ENCODE assay signal across 31 cellular contexts in the genomic region with DNA sequence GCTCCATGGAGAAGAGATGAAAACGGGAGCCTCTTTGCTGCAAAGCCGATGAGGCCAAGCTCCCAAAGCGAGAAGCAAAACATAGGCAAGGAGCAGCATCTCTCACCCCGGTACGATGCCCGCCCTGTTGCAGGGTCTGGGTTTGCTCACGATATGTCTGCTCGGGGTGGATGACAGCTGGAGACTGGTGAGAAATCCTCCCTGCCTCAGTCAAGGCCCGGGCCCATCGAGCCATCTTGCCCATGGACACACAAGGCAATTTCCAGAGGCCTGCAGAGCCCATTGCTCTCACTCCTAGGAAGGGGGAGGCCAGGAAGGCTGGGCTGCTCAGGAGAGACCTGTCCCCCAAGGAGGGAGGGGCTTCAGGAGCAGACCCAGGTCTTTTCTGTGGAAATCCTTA.
A peak's percentile ranks its signal among the peaks of the same experiment; 100 is the strongest.
DNase-seq lines count a peak whose midpoint lies in the region; ATAC-seq and TF ChIP-seq lines count a peak whose summit lies in the region.
"Had no signal": no experiment of that assay in that cellular context is flagged by ENCODE, and none has a peak within 500 bp of the region (broad histone marks: within the 10 kb centered on the region; RNA-seq: fewer than 3 reads in every experiment).

No MANE protein-coding gene starts in this region.

- no peak overlapping the region for H3K4me3 ChIP-seq in endodermal cell (ENCODE audit: low read length)
- H3K4me3 ChIP-seq: A549; BLaER1; BLaER1 treated with 17β-estradiol and CSF1 and Interleukin-3, amounts not matched to agents 10 nM and 100 nM had no signal

- no peak overlapping the region for H3K27ac ChIP-seq in endodermal cell (ENCODE audit: low read depth, low read length)
- H3K27ac ChIP-seq: 22Rv1; A549; BLaER1; BLaER1 treated with 17β-estradiol and CSF1 and Interleukin-3, amounts not matched to agents 10 nM and 100 nM; C4-2B had no signal

- peaks cover 4% of the 10 kb centered on the region for H3K4me1 Mint-ChIP-seq in endodermal cell
- H3K4me1 Mint-ChIP-seq in activated T-cell treated with anti-CD3 and anti-CD28 coated beads, Interleukin-2, amount 50 U/mL, for 4 hours (ENCODE audit: low read depth) = no peaks in the 10 kb centered on the region
- H3K4me1 Mint-ChIP-seq: B cell; CD14-positive monocyte; CD4-positive, alpha-beta memory T cell; CD4-positive, CD25-positive, alpha-beta regulatory T cell; CD8-positive, alpha-beta memory T cell had no signal

- no peak for TF ChIP-seq CTCF in endodermal cell (conservative IDR thresholded peaks at IDR 0.05)

- H3K9me3 ChIP-seq in endodermal cell (ENCODE audit: control insufficient read depth, low read length) = no peaks in the 10 kb centered on the region
- H3K9me3 ChIP-seq: A549; BE2C; BLaER1; BLaER1 treated with 17β-estradiol and CSF1 and Interleukin-3, amounts not matched to agents 10 nM and 100 nM; Caco-2 had no signal

- ATAC-seq in HG03432 (IDR thresholded peaks at IDR 0.05; ENCODE audit: unreplicated experiment) = no peak
- no peak for ATAC-seq in activated T-cell treated with anti-CD3 and anti-CD28 coated beads, Interleukin-2, amount 50 U/mL, for 4 hours
- ATAC-seq: A549; CD8-positive, alpha-beta T cell had no signal

- no peaks in the 10 kb centered on the region for H3K36me3 ChIP-seq in endodermal cell (ENCODE audit: control insufficient read depth, insufficient read depth, low read length)
- H3K36me3 ChIP-seq: BE2C; BLaER1; BLaER1 treated with 17β-estradiol and CSF1 and Interleukin-3, amounts not matched to agents 10 nM and 100 nM had no signal

- no peaks in the 10 kb centered on the region for H3K9me3 Mint-ChIP-seq in endodermal cell
- no peaks in the 10 kb centered on the region for H3K9me3 Mint-ChIP-seq in activated T-cell treated with anti-CD3 and anti-CD28 coated beads, Interleukin-2, amount 50 U/mL, for 4 hours
- H3K9me3 Mint-ChIP-seq: CD4-positive, alpha-beta memory T cell; CD4-positive, alpha-beta T cell; CD8-positive, alpha-beta T cell had no signal

- no peaks in the 10 kb centered on the region for H3K4me1 ChIP-seq in endodermal cell (ENCODE audit: control insufficient read depth, insufficient read depth, low read length)
- H3K4me1 ChIP-seq: A549; BE2C; BLaER1; BLaER1 treated with 17β-estradiol and CSF1 and Interleukin-3, amounts not matched to agents 10 nM and 100 nM; Caco-2 had no signal

- 89 to 92% methylated on average over 9 to 10 of the region's 10 CpGs for WGBS in endodermal cell (ENCODE audit: insufficient coverage in 1 of 2, insufficient read length in 1 of 2), 2 experiments

- H3K27me3 ChIP-seq in endodermal cell (ENCODE audit: control insufficient read depth, insufficient read depth, low read length, poor library complexity, severe bottlenecking) = no peaks in the 10 kb centered on the region
- H3K27me3 ChIP-seq: BLaER1; BLaER1 treated with 17β-estradiol and CSF1 and Interleukin-3, amounts not matched to agents 10 nM and 100 nM had no signal

- H3K27ac Mint-ChIP-seq in endodermal cell = no peak overlapping the region
- H3K27ac Mint-ChIP-seq: B cell; CD14-positive monocyte; CD4-positive, alpha-beta memory T cell; CD4-positive, alpha-beta T cell; CD4-positive, CD25-positive, alpha-beta regulatory T cell; CD8-positive, alpha-beta memory T cell; CD8-positive, alpha-beta T cell had no signal

- H3K27me3 Mint-ChIP-seq in endodermal cell (ENCODE audit: insufficient read depth) = no peaks in the 10 kb centered on the region
- H3K27me3 Mint-ChIP-seq in activated T-cell treated with anti-CD3 and anti-CD28 coated beads, Interleukin-2, amount 50 U/mL, for 4 hours (ENCODE audit: low read depth) = no peaks in the 10 kb centered on the region
- H3K27me3 Mint-ChIP-seq: CD4-positive, alpha-beta T cell; CD4-positive, CD25-positive, alpha-beta regulatory T cell had no signal

- DNase-seq in endodermal cell (peak; percentile 31), islet precursor cell (peak; percentile 31)
- no peak for DNase-seq in activated T-cell treated with anti-CD3 and anti-CD28 coated beads, Interleukin-2, amount 50 U/mL, for 4 hours
- DNase-seq: 8988T; ACHN; AML-193; BE2C; C1 segment of cervical spinal cord; Caco-2; Calu3; CD4-positive, alpha-beta memory T cell; CD4-positive, alpha-beta T cell; CD4-positive, CD25-positive, alpha-beta regulatory T cell; CD8-positive, alpha-beta memory T cell; CD8-positive, alpha-beta T cell; COR-L47; DMS 273 treated with DMSO at 0.1 percent for 48 hours; DMS153; DMS53; DMS79; DMS79 treated with DMSO at 0.1 percent for 48 hours; DND-41; EL had no signal

- no peak overlapping the region for H3K9ac ChIP-seq in endodermal cell (ENCODE audit: extremely low read depth, low read length, poor library complexity, severe bottlenecking)
- H3K9ac ChIP-seq: BLaER1; BLaER1 treated with 17β-estradiol and CSF1 and Interleukin-3, amounts not matched to agents 10 nM and 100 nM had no signal

- no peaks in the 10 kb centered on the region for H3K36me3 Mint-ChIP-seq in endodermal cell (ENCODE audit: low read depth)
- no peaks in the 10 kb centered on the region for H3K36me3 Mint-ChIP-seq in activated T-cell treated with anti-CD3 and anti-CD28 coated beads, Interleukin-2, amount 50 U/mL, for 4 hours (ENCODE audit: insufficient read depth)
- H3K36me3 Mint-ChIP-seq: CD14-positive monocyte; CD4-positive, alpha-beta memory T cell; CD4-positive, CD25-positive, alpha-beta regulatory T cell; CD8-positive, alpha-beta memory T cell; CD8-positive, alpha-beta T cell had no signal

- H3K4me3 Mint-ChIP-seq in endodermal cell = no peak overlapping the region
- H3K4me3 Mint-ChIP-seq in activated T-cell treated with anti-CD3 and anti-CD28 coated beads, Interleukin-2, amount 50 U/mL, for 4 hours = no peak overlapping the region
- H3K4me3 Mint-ChIP-seq: B cell; CD14-positive monocyte; CD4-positive, alpha-beta memory T cell; CD4-positive, alpha-beta T cell; CD4-positive, CD25-positive, alpha-beta regulatory T cell; CD8-positive, alpha-beta memory T cell; CD8-positive, alpha-beta T cell had no signal
